In the genomic region with DNA sequence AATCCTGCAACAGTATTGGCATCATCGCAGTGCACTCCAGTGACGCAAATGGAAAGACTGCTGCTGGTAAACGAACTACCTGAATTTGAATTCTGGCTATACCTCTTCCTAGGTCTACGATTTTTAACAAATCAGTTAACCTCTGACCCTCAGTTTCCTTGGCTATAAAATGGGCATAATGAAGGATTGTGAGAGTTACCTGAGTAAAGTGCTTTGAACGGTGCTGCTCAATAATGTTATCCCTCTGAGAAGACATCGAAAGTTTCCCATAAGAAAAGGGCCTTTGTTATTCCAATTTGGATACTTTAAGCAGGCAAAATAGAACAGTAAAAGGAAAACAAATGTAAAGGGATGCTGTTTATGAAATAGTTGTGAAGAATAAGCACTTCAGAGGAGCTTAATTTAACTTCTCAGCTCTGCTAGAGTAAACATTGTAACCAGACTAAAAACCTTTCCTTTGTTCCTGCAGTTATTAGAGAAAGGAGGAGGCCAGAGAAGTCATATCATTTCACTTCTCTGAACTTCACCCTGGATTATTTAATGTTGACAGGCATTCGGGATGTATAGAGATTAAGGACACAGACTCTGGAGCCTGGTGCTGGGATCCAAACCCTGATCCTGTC, we compare ENCODE assay signal across 26 cellular contexts.
"Had no signal": no experiment of that assay in that cellular context is flagged by ENCODE, and none has a peak within 500 bp of the region (broad histone marks: within the 10 kb centered on the region; RNA-seq: fewer than 3 reads in every experiment).

No MANE protein-coding gene starts in this region.

- ATAC-seq: activated T-cell treated with anti-CD3 and anti-CD28 coated beads, Interleukin-2, amount 50 U/mL, for 72 hours; body of pancreas; gastroesophageal sphincter; sciatic nerve; stimulated activated effector memory CD8-positive, alpha-beta T cell treated with anti-CD3 and anti-CD28 coated beads, Interleukin-12 subunit alpha, Interleukin-12 subunit beta, amount 100 ng/mL, for 72 hours had no signal

- H3K36me3 Mint-ChIP-seq: mesothelial cell of epicardium; naive B cell; stimulated activated effector memory CD8-positive, alpha-beta T cell treated with anti-CD3 and anti-CD28 coated beads, Interleukin-12 subunit alpha, Interleukin-12 subunit beta, amount 100 ng/mL, for 72 hours had no signal

- H3K27ac ChIP-seq: body of pancreas, gastroesophageal sphincter, hepatocyte, left ventricle myocardium inferior, neutrophil, skin epidermis had no signal

- H3K36me3 ChIP-seq: gastroesophageal sphincter, left ventricle myocardium inferior, neutrophil, tibial nerve had no signal

- H2AFZ ChIP-seq: hepatocyte had no signal

- H3K9me3 Mint-ChIP-seq: activated T-cell treated with anti-CD3 and anti-CD28 coated beads, Interleukin-2, amount 50 U/mL, for 72 hours; mesothelial cell of epicardium; nephron progenitor cell; stimulated activated effector memory CD8-positive, alpha-beta T cell treated with anti-CD3 and anti-CD28 coated beads, Interleukin-12 subunit alpha, Interleukin-12 subunit beta, amount 100 ng/mL, for 72 hours; stimulated activated naive CD8-positive, alpha-beta T cell treated with anti-CD3 and anti-CD28 coated beads, Interleukin-15, Interleukin-2, amounts not matched to agents 100 ng/mL and 50 ng/mL, for 24 hours had no signal

- H3K79me2 ChIP-seq: hepatocyte had no signal

- H3K27me3 ChIP-seq: body of pancreas, gastroesophageal sphincter, tibial nerve had no signal

- FAIRE-seq: endothelial cell of umbilical vein, islet of Langerhans had no signal

- H3K4me2 ChIP-seq: hepatocyte had no signal

- H3K4me3 Mint-ChIP-seq: activated naive CD8-positive, alpha-beta T cell; activated T-cell treated with anti-CD3 and anti-CD28 coated beads, Interleukin-2, amount 50 U/mL, for 72 hours; mesothelial cell of epicardium; naive B cell; nephron progenitor cell; stimulated activated effector memory CD8-positive, alpha-beta T cell treated with anti-CD3 and anti-CD28 coated beads, Interleukin-12 subunit alpha, Interleukin-12 subunit beta, amount 100 ng/mL, for 72 hours; stimulated activated naive CD8-positive, alpha-beta T cell treated with anti-CD3 and anti-CD28 coated beads, Interleukin-15, Interleukin-2, amounts not matched to agents 100 ng/mL and 50 ng/mL, for 24 hours had no signal

- H3K27me3 Mint-ChIP-seq: activated naive CD8-positive, alpha-beta T cell had no signal

- H3K9me3 ChIP-seq: body of pancreas, gastroesophageal sphincter, left ventricle myocardium inferior, neutrophil, tibial nerve had no signal

- H3K4me3 ChIP-seq: body of pancreas, gastroesophageal sphincter, hepatocyte, left ventricle myocardium inferior, lung, skin epidermis, tibial nerve had no signal

- DNase-seq: activated effector memory CD4-positive, alpha-beta T cell treated with Interleukin-2 at 50 U/mL for 16 hours; activated naive CD4-positive, alpha-beta T cell treated with Interleukin-2 at 50 U/mL for 16 hours; activated T-cell treated with anti-CD3 and anti-CD28 coated beads for 4 hours; activated T-cell treated with anti-CD3 and anti-CD28 coated beads, Interleukin-2, amount 50 U/mL, for 72 hours; aorta; body of pancreas; cortex of kidney; left ventricle myocardium inferior; naive B cell; nephron progenitor cell; stimulated activated CD4-positive, alpha-beta T cell treated with anti-CD3 and anti-CD28 coated beads, Interleukin-4, amount 100 ng/mL, for 24 hours; T-helper 2 cell had no signal

- H3K27ac Mint-ChIP-seq: activated naive CD8-positive, alpha-beta T cell; activated T-cell treated with anti-CD3 and anti-CD28 coated beads, Interleukin-2, amount 50 U/mL, for 72 hours; mesothelial cell of epicardium; nephron progenitor cell; progenitor cell of endocrine pancreas; stimulated activated effector memory CD8-positive, alpha-beta T cell treated with anti-CD3 and anti-CD28 coated beads, Interleukin-12 subunit alpha, Interleukin-12 subunit beta, amount 100 ng/mL, for 72 hours; stimulated activated naive CD8-positive, alpha-beta T cell treated with anti-CD3 and anti-CD28 coated beads, Interleukin-15, Interleukin-2, amounts not matched to agents 100 ng/mL and 50 ng/mL, for 24 hours had no signal
